18 cellular contexts compared by ENCODE assay signal in genomic region chr1:16183765-16184556, GRCh38. TPM values are rescaled to one million over a fixed set of nuclear protein-coding genes. Genes with fewer than 3 reads are reported as not detected.
DNase-seq lines count a peak whose midpoint lies in the region; ATAC-seq, FAIRE-seq and TF ChIP-seq lines count a peak whose summit lies in the region.
"Had no signal": no experiment of that assay in that cellular context is flagged by ENCODE, and none has a peak within 500 bp of the region (broad histone marks: within the 10 kb centered on the region; RNA-seq: fewer than 3 reads in every experiment).

No MANE protein-coding gene starts in this region.

- no peak for TF ChIP-seq POLR2A in HCT116 (IDR thresholded peaks at IDR 0.05; ENCODE audit: borderline replicate concordance, extremely low read depth, insufficient read depth, insufficient read length)
- no peak for TF ChIP-seq POLR2A in K562 (conservative IDR thresholded peaks at IDR 0.05)
- TF ChIP-seq POLR2A in stomach (IDR thresholded peaks at IDR 0.05) = no peak

- TF ChIP-seq RAD21 in HCT116 (IDR thresholded peaks at IDR 0.05; ENCODE audit: low read depth) (no peak), K562 (CRISPR knock-in tag; conservative IDR thresholded peaks at IDR 0.05 in 1 of 2, IDR thresholded peaks at IDR 0.05 in 1 of 2) (no peak)

- POLR2A ChIA-PET in HCT116 (lab: Charles Lee) = interaction anchor here (2.8 to 5.0 kb wide), 4 partner anchors 27 to 107 kb away, joined by 10 to 31 read pairs (median 12); partner anchors contain the start of gene EPHA2
- POLR2A ChIA-PET in K562 (lab: Yijun Ruan, JAX) = interaction anchor here (1.3 kb wide), 1 partner anchor 40 kb away, joined by 4 read pairs; no protein-coding TSS in a partner anchor

- no peak overlapping the region for H2AFZ ChIP-seq in HCT116 (ENCODE audit: low read depth, low read length, poor library complexity, severe bottlenecking)
- H2AFZ ChIP-seq in K562 (ENCODE audit: low read depth, low read length) = no peak overlapping the region

- H3K4me1 ChIP-seq in HCT116 (ENCODE audit: control insufficient read depth in 1 of 2, insufficient read depth in 2 of 2, low read length in 2 of 2) (peaks cover 75 to 89% of the 10 kb centered on the region in 2 experiments), K562 (replicated peaks in 1 of 2; ENCODE audit: control insufficient read depth in 2 of 2, insufficient read depth in 2 of 2, low read length in 2 of 2) (peaks cover 2 to 27% of the 10 kb centered on the region in 2 experiments; a peak in 4 of 5 replicates), stomach (peaks cover 25 to 65% (median 57%) of the 10 kb centered on the region in 4 donors)

- no peaks in the 10 kb centered on the region for H3K36me3 ChIP-seq in HCT116 (ENCODE audit: control insufficient read depth in 1 of 2, insufficient read depth in 2 of 2, low read length in 2 of 2)
- no peaks in the 10 kb centered on the region for H3K36me3 ChIP-seq in K562 (ENCODE audit: control insufficient read depth, insufficient read depth, low read length)
- no peaks in the 10 kb centered on the region for H3K36me3 ChIP-seq in stomach
- H3K36me3 ChIP-seq: MG63 had no signal

- CTCF ChIA-PET in HCT116 (lab: Charles Lee) (interaction anchor here (10.3 kb wide), 1 partner anchor 104 kb away, joined by 222 read pairs; no protein-coding TSS in a partner anchor), K562 (lab: Yijun Ruan, JAX; ENCODE audit: low intra/inter-chr PET ratio) (interaction anchor here (7.5 kb wide), 1 partner anchor 104 kb away, joined by 208 read pairs; no protein-coding TSS in a partner anchor)

- peak overlapping the region; percentile 75 for H3K9ac ChIP-seq in HCT116 (ENCODE audit: low read length)
- peak overlapping the region in 1 of 2 experiments; percentile 82; a peak in 2 of 4 replicates for H3K9ac ChIP-seq in K562 (ENCODE audit: insufficient read depth in 1 of 2, low read depth in 2 of 2, low read length in 2 of 2)
- H3K9ac ChIP-seq: SK-N-SH had no signal

- in situ Hi-C loops in K562 (cut with MboI) = no loop called here

- no peaks in the 10 kb centered on the region for H3K9me2 ChIP-seq in HCT116 (ENCODE audit: insufficient read depth)
- H3K9me2 ChIP-seq: SK-N-SH had no signal

- TF ChIP-seq EP300 in K562 (IDR thresholded peaks at IDR 0.05; ENCODE audit: low read length) (no peak), stomach (IDR thresholded peaks at IDR 0.05) (no peak)

- no TSS peak for BruUV-seq in HCT116 (replicated peaks; lab: Mats Ljungman, UMichigan)
- BruUV-seq in K562 (replicated peaks; lab: Mats Ljungman, UMichigan) = no TSS peak

- no peak overlapping the region for H3K27ac Mint-ChIP-seq in natural killer cell treated with Interleukin-12 subunit alpha and Interleukin-12 subunit beta and Interleukin-15 and Interleukin-18, amount 100 ng/mL, for 72 hours
- H3K27ac Mint-ChIP-seq: activated CD4-positive, alpha-beta T cell treated with anti-CD3 and anti-CD28 coated beads, Interleukin-2, amount 10 ng/mL, durations not matched to agents 24 days and 14 days had no signal

- peak; percentile 19 for FAIRE-seq in K562 (lab: Jason Lieb, UNC)
- FAIRE-seq: H54, HTR-8/SVneo had no signal

- no peak overlapping the region for H3K4me3 ChIP-seq in HCT116 (replicated peaks in 1 of 2; ENCODE audit: low read depth in 1 of 2, low read length in 2 of 2)
- H3K4me3 ChIP-seq in K562 = no peak overlapping the region
- H3K4me3 ChIP-seq in stomach = no peak overlapping the region
- H3K4me3 ChIP-seq: MG63 had no signal

- H3K9me3 ChIP-seq in HCT116 (ENCODE audit: control insufficient read depth in 1 of 2, insufficient read depth in 1 of 2, low read depth in 1 of 2, low read length in 2 of 2) (no peaks in the 10 kb centered on the region), K562 (replicated peaks; ENCODE audit: control insufficient read depth, insufficient read depth, low read depth, low read length) (no peaks in the 10 kb centered on the region), stomach (no peaks in the 10 kb centered on the region)
- H3K9me3 ChIP-seq: MG63, SK-N-SH had no signal

- no peak overlapping the region for H3K4me3 Mint-ChIP-seq in natural killer cell treated with Interleukin-12 subunit alpha and Interleukin-12 subunit beta and Interleukin-15 and Interleukin-18, amount 100 ng/mL, for 72 hours
- H3K4me3 Mint-ChIP-seq: activated CD4-positive, alpha-beta T cell treated with anti-CD3 and anti-CD28 coated beads, Interleukin-2, amount 10 ng/mL, durations not matched to agents 24 days and 14 days had no signal

- TF ChIP-seq CTCF in HCT116 (IDR thresholded peaks at IDR 0.05 in 2 of 3, conservative IDR thresholded peaks at IDR 0.05 in 1 of 3; ENCODE audit: borderline replicate concordance in 1 of 3, insufficient read depth in 1 of 3, low read depth in 2 of 3, low read length in 2 of 3) = no peak
- TF ChIP-seq CTCF in K562 (IDR thresholded peaks at IDR 0.05 in 2 of 3, conservative IDR thresholded peaks at IDR 0.05 in 1 of 3; ENCODE audit: insufficient read depth in 2 of 3, low read depth in 1 of 3, low read length in 3 of 3) = no peak
- TF ChIP-seq CTCF in stomach (IDR thresholded peaks at IDR 0.05) = no peak

- ATAC-seq in HCT116 (no peak), K562 (no peak), left lobe of liver (peak; percentile 81), GM21723 (IDR thresholded peaks at IDR 0.05; ENCODE audit: unreplicated experiment) (no peak)
- no peak for ATAC-seq in natural killer cell treated with Interleukin-12 subunit alpha and Interleukin-12 subunit beta and Interleukin-15 and Interleukin-18, amount 100 ng/mL, for 72 hours
- ATAC-seq: left colon had no signal

- H3K4me2 ChIP-seq in HCT116 (ENCODE audit: low read length) (peak overlapping the region; percentile 82), K562 (ENCODE audit: insufficient read depth, low read length) (no peak overlapping the region)
- H3K4me2 ChIP-seq: SK-N-SH had no signal

- WGBS in K562 (ENCODE audit: insufficient coverage, low coverage, missing lambda C conversion rate) = 50% methylated on average over 18 of the region's 19 CpGs
- WGBS in stomach, 5 donors = 63 to 74% (median 70%) methylated on average over 13 to 19 of the region's 19 CpGs

- H3K4me1 Mint-ChIP-seq in natural killer cell treated with Interleukin-12 subunit alpha and Interleukin-12 subunit beta and Interleukin-15 and Interleukin-18, amount 100 ng/mL, for 72 hours (ENCODE audit: low read depth in 2 of 2) = no peaks in the 10 kb centered on the region
- H3K4me1 Mint-ChIP-seq: activated CD4-positive, alpha-beta T cell treated with anti-CD3 and anti-CD28 coated beads, Interleukin-2, amount 10 ng/mL, durations not matched to agents 24 days and 14 days had no signal

- H3K9me1 ChIP-seq in K562 (ENCODE audit: control insufficient read depth, insufficient read depth, low read length) = no peaks in the 10 kb centered on the region

- intact Hi-C loops in HCT116 (cut with micrococcal nuclease) = loop anchor here (2.0 to 10.0 kb wide), 2 partner anchors 39 to 179 kb away; partner anchors contain the start of gene SRARP
- intact Hi-C loops in K562 (cut with micrococcal nuclease) = no loop called here
- intact Hi-C loops in stomach (cut with DNase I; ENCODE audit: low total_unique reads) = no loop called here

- H3K9me3 Mint-ChIP-seq in natural killer cell treated with Interleukin-12 subunit alpha and Interleukin-12 subunit beta and Interleukin-15 and Interleukin-18, amount 100 ng/mL, for 72 hours = no peaks in the 10 kb centered on the region
- H3K9me3 Mint-ChIP-seq: activated CD4-positive, alpha-beta T cell treated with anti-CD3 and anti-CD28 coated beads, Interleukin-2, amount 10 ng/mL, durations not matched to agents 24 days and 14 days had no signal

- peaks cover 4 to 5% of the 10 kb centered on the region in 2 donors for H3K27me3 Mint-ChIP-seq in natural killer cell treated with Interleukin-12 subunit alpha and Interleukin-12 subunit beta and Interleukin-15 and Interleukin-18, amount 100 ng/mL, for 72 hours

- H3K27me3 ChIP-seq in HCT116 (ENCODE audit: insufficient read depth, low read length) = no peaks in the 10 kb centered on the region
- no peaks in the 10 kb centered on the region for H3K27me3 ChIP-seq in K562 (ENCODE audit: control insufficient read depth in 2 of 2, insufficient read depth in 2 of 2, low read length in 2 of 2)
- peaks cover 0 to 8% (median 0%) of the 10 kb centered on the region in 3 donors for H3K27me3 ChIP-seq in stomach
- H3K27me3 ChIP-seq: MG63 had no signal

- peak overlapping the region; percentile 47 for H3K27ac ChIP-seq in HCT116 (ENCODE audit: low read depth, low read length)
- H3K27ac ChIP-seq in K562 (ENCODE audit: extremely low read depth, low read depth, low read length) = no peak overlapping the region
- H3K27ac ChIP-seq in stomach = peak overlapping the region; percentile 10 to 94 (median 89)

- H3K79me2 ChIP-seq in HCT116 (ENCODE audit: insufficient read depth, low read length) (no peaks in the 10 kb centered on the region), K562 (ENCODE audit: control insufficient read depth, insufficient read depth, low read length) (no peaks in the 10 kb centered on the region)

- DNase-seq in HCT116 (ENCODE audit: low read depth, low spot score) (no peak), K562 (ENCODE audit: extremely low read depth in 1 of 4, low spot score in 3 of 4) (no peak), left lobe of liver (ENCODE audit: low spot score) (peak; percentile 93), stomach (peak; percentile 64), NCI-H526 (lab: John Stamatoyannopoulos, UW) (no peak), NOMO-1 treated with dmso at 0.1 percent for 144 hours (lab: John Stamatoyannopoulos, UW; ENCODE audit: unreplicated experiment) (no peak)
- DNase-seq in natural killer cell treated with Interleukin-12 subunit alpha and Interleukin-12 subunit beta and Interleukin-15 and Interleukin-18, amount 100 ng/mL, for 72 hours (ENCODE audit: low spot score) = no peak
- DNase-seq: activated CD4-positive, alpha-beta T cell treated with anti-CD3 and anti-CD28 coated beads, Interleukin-2, amount 10 ng/mL, durations not matched to agents 24 days and 14 days; activated naive CD4-positive, alpha-beta T cell; aorta; cortex of kidney; left colon; MG63; NCI-H1694 treated with DMSO at 0.1 percent for 48 hours; SK-N-SH had no signal

- RAD21 ChIA-PET in HCT116 (lab: Charles Lee; ENCODE audit: low non-redundant PET in 1 of 2, low total read pairs in 2 of 2, uncharacterized antibody in 2 of 2, unreplicated experiment in 2 of 2) = interaction anchor here (0.6 to 1.4 kb wide), 2 partner anchors 27 to 106 kb away, joined by 3 read pairs; no protein-coding TSS in a partner anchor

- H4K20me1 ChIP-seq in HCT116 (ENCODE audit: insufficient read depth) (no peaks in the 10 kb centered on the region), K562 (replicated peaks; ENCODE audit: control insufficient read depth, insufficient read depth, low read length) (no peaks in the 10 kb centered on the region)

- no peaks in the 10 kb centered on the region for H3K36me3 Mint-ChIP-seq in natural killer cell treated with Interleukin-12 subunit alpha and Interleukin-12 subunit beta and Interleukin-15 and Interleukin-18, amount 100 ng/mL, for 72 hours

RNA-seq across cellular contexts. Expression of gene EPHA2, which starts 28.1 kb away (rescaled TPM):
- total RNA-seq in HCT116 (2021; ENCODE audit: unreplicated experiment) (164 TPM), K562 (2014; rRNA removed) (not detected in 2 replicates), K562 (2014; rRNA removed; fragmentation: Illumina TruSeq; extraction: Trizol) (0.04 and 0.06 TPM in 2 replicates), K562 (2015; rRNA removed; fragmentation: Illumina TruSeq; extraction: Trizol) (not detected in 2 replicates), K562 (2021) (0.36 and 0.40 TPM in 2 replicates), left lobe of liver (6.5 TPM), stomach (100 to 1,000 TPM in 1 of 5 donors, 10 to 100 TPM in 3, 1 to 10 TPM in 1; 6.7 to 200 (median 42.7) TPM)
- polyA plus RNA-seq in HCT116 (2012) = 167 and 209 TPM in 2 replicates
- 0.55 and 1.5 TPM in 2 replicates for total RNA-seq in K562 (2011; cell fraction: chromatin; rRNA removed; ENCODE audit: low replicate concordance)
- total RNA-seq in K562 (2011; cell fraction: nucleolus; rRNA removed) = 0.79 and 1.2 TPM in 2 replicates
- total RNA-seq in K562 (2011; cell fraction: nucleoplasm; rRNA removed) = 0.15 and 0.23 TPM in 2 replicates
- polyA plus RNA-seq in K562 (2011; rRNA removed) (0.16 and 0.17 TPM in 2 replicates), K562 (2014; fragmentation: Illumina TruSeq; extraction: Trizol) (0.07 and 0.12 TPM in 2 replicates), K562 (2014; fragmentation: Nextera tagmentation; extraction: Ambion mirVana) (not detected), K562 (2014; rRNA removed) (0.05 TPM in 2 replicates), stomach (10 to 100 TPM in 2 of 3 donors, 1 to 10 TPM in 1; 4.6 to 30.4 (median 11.0) TPM)
- polyA plus RNA-seq in K562 (2011; cell fraction: cytosol; rRNA removed) = 0.09 and 0.70 TPM in 2 replicates
- 0.24 and 0.92 TPM in 2 replicates for polyA plus RNA-seq in K562 (2011; cell fraction: nucleus; rRNA removed)
- polyA plus RNA-seq in K562 (2012) = 0.07 and 0.09 TPM in 2 replicates
- polyA minus RNA-seq in K562 (2011; rRNA and poly(A)+ RNA removed) = 0.15 and 0.28 TPM in 2 replicates
- polyA minus RNA-seq in K562 (2011; cell fraction: cytosol; rRNA and poly(A)+ RNA removed) = 1.7 and 2.2 TPM in 2 replicates
- 0.33 and 0.81 TPM in 2 replicates for polyA minus RNA-seq in K562 (2011; cell fraction: nucleus; rRNA and poly(A)+ RNA removed)
- not detected for total RNA-seq in natural killer cell treated with Interleukin-12 subunit alpha and Interleukin-12 subunit beta and Interleukin-15 and Interleukin-18, amount 100 ng/mL, for 72 hours
- total RNA-seq: activated CD4-positive, alpha-beta T cell treated with anti-CD3 and anti-CD28 coated beads, Interleukin-2, amount 10 ng/mL, durations not matched to agents 24 days and 14 days had no signal

RNA-seq across cellular contexts. Expression of gene ARHGEF19, which starts 28.5 kb away (rescaled TPM):
- total RNA-seq in HCT116 (2021; ENCODE audit: unreplicated experiment) = 59.7 TPM
- 47.5 and 50.2 TPM in 2 replicates for polyA plus RNA-seq in HCT116 (2012)
- total RNA-seq in K562 (2011; cell fraction: chromatin; rRNA removed; ENCODE audit: low replicate concordance) = 15.4 and 51.0 TPM in 2 replicates
- 25.4 and 38.4 TPM in 2 replicates for total RNA-seq in K562 (2011; cell fraction: nucleolus; rRNA removed)
- total RNA-seq in K562 (2011; cell fraction: nucleoplasm; rRNA removed) = 20.2 and 22.1 TPM in 2 replicates
- 6.3 and 7.0 TPM in 2 replicates for total RNA-seq in K562 (2014; rRNA removed)
- 2.7 and 4.3 TPM in 2 replicates for total RNA-seq in K562 (2014; rRNA removed; fragmentation: Illumina TruSeq; extraction: Trizol)
- total RNA-seq in K562 (2015; rRNA removed; fragmentation: Illumina TruSeq; extraction: Trizol) = 5.2 and 6.0 TPM in 2 replicates
- 11.2 and 15.1 TPM in 2 replicates for total RNA-seq in K562 (2021)
- polyA plus RNA-seq in K562 (2011; rRNA removed) = 21.0 and 33.1 TPM in 2 replicates
- 31.5 and 39.3 TPM in 2 replicates for polyA plus RNA-seq in K562 (2011; cell fraction: cytosol; rRNA removed)
- polyA plus RNA-seq in K562 (2011; cell fraction: nucleus; rRNA removed) = 84.8 and 93.8 TPM in 2 replicates
- polyA plus RNA-seq in K562 (2012) = 14.3 and 15.2 TPM in 2 replicates
- polyA plus RNA-seq in K562 (2014; fragmentation: Illumina TruSeq; extraction: Trizol) = 4.4 and 10.8 TPM in 2 replicates
- polyA plus RNA-seq in K562 (2014; fragmentation: Nextera tagmentation; extraction: Ambion mirVana) = 1 to 10 TPM in 1 of 2 experiments, under 1 TPM in 1; 0.73 to 1.1 TPM
- 14.8 and 17.1 TPM in 2 replicates for polyA plus RNA-seq in K562 (2014; rRNA removed)
- polyA minus RNA-seq in K562 (2011; rRNA and poly(A)+ RNA removed) = 7.3 and 9.1 TPM in 2 replicates
- polyA minus RNA-seq in K562 (2011; cell fraction: cytosol; rRNA and poly(A)+ RNA removed) = 9.3 and 17.2 TPM in 2 replicates
- 17.2 and 21.5 TPM in 2 replicates for polyA minus RNA-seq in K562 (2011; cell fraction: nucleus; rRNA and poly(A)+ RNA removed)
- total RNA-seq in left lobe of liver = 1.9 TPM
- 10 to 100 TPM in 2 of 5 donors, 1 to 10 TPM in 3; 3.5 to 17.4 (median 8.1) TPM for total RNA-seq in stomach
- polyA plus RNA-seq in stomach = 10 to 100 TPM in 1 of 3 donors, 1 to 10 TPM in 2; 9.5 to 20.1 (median 9.5) TPM
- 10 to 100 TPM; 13.0 to 14.0 TPM for total RNA-seq in natural killer cell treated with Interleukin-12 subunit alpha and Interleukin-12 subunit beta and Interleukin-15 and Interleukin-18, amount 100 ng/mL, for 72 hours

RNA-seq across cellular contexts. Expression of gene CPLANE2, which starts 53.0 kb away (rescaled TPM):
- total RNA-seq in HCT116 (2021; ENCODE audit: unreplicated experiment) (8.1 TPM), K562 (2014; rRNA removed) (19.9 and 27.8 TPM in 2 replicates), K562 (2014; rRNA removed; fragmentation: Illumina TruSeq; extraction: Trizol) (3.3 and 3.7 TPM in 2 replicates), K562 (2015; rRNA removed; fragmentation: Illumina TruSeq; extraction: Trizol) (8.0 and 8.3 TPM in 2 replicates), K562 (2021) (17.8 and 20.9 TPM in 2 replicates), left lobe of liver (4.7 TPM), stomach (10 to 100 TPM in 1 of 5 donors, 1 to 10 TPM in 2, under 1 TPM in 1, not detected in 1; 0.45 to 18.8 (median 2.7) TPM)
- polyA plus RNA-seq in HCT116 (2012) = 8.3 and 8.7 TPM in 2 replicates
- total RNA-seq in K562 (2011; cell fraction: chromatin; rRNA removed; ENCODE audit: low replicate concordance) = 6.0 and 32.3 TPM in 2 replicates
- total RNA-seq in K562 (2011; cell fraction: nucleolus; rRNA removed) = 25.7 and 37.9 TPM in 2 replicates
- 15.3 and 20.1 TPM in 2 replicates for total RNA-seq in K562 (2011; cell fraction: nucleoplasm; rRNA removed)
- polyA plus RNA-seq in K562 (2011; rRNA removed) (10.9 and 15.9 TPM in 2 replicates), K562 (2014; fragmentation: Illumina TruSeq; extraction: Trizol) (8.1 and 13.6 TPM in 2 replicates), K562 (2014; fragmentation: Nextera tagmentation; extraction: Ambion mirVana) (under 1 TPM; 0.17 to 0.32 TPM), K562 (2014; rRNA removed) (10.3 and 15.5 TPM in 2 replicates), stomach (1 to 10 TPM; 1.8 to 3.4 (median 2.3) TPM)
- polyA plus RNA-seq in K562 (2011; cell fraction: cytosol; rRNA removed) = 14.2 and 28.7 TPM in 2 replicates
- polyA plus RNA-seq in K562 (2011; cell fraction: nucleus; rRNA removed) = 22.8 and 30.9 TPM in 2 replicates
- 16.0 and 21.8 TPM in 2 replicates for polyA plus RNA-seq in K562 (2012)
- 11.8 and 19.8 TPM in 2 replicates for polyA minus RNA-seq in K562 (2011; rRNA and poly(A)+ RNA removed)
- 18.6 and 24.7 TPM in 2 replicates for polyA minus RNA-seq in K562 (2011; cell fraction: cytosol; rRNA and poly(A)+ RNA removed)
- polyA minus RNA-seq in K562 (2011; cell fraction: nucleus; rRNA and poly(A)+ RNA removed) = 21.7 and 22.7 TPM in 2 replicates
- total RNA-seq in natural killer cell treated with Interleukin-12 subunit alpha and Interleukin-12 subunit beta and Interleukin-15 and Interleukin-18, amount 100 ng/mL, for 72 hours = 1 to 10 TPM; 3.2 to 3.8 TPM

Comparison
In these comparisons a context has a peak if more than half of its experiments do, and no peak if none do; other contexts are left out.
1. DNase-seq: peak in left lobe of liver (single experiment) and stomach (single experiment); none in HCT116 (single experiment), K562 (0 of 4), NCI-H526 (0 of 2), natural killer cell treated with Interleukin-12 subunit alpha and Interleukin-12 subunit beta and Interleukin-15 and Interleukin-18, amount 100 ng/mL, for 72 hours (single experiment) and NOMO-1 treated with dmso at 0.1 percent for 144 hours (single experiment).
2. Of the 22 proteins assayed by ChIP-seq in both K562 and HCT116: peak only in K562: ZBTB33; only in HCT116: none; in both: none; in neither: 20; mixed calls (peak in some experiments, not most) for 1.